Comparison of ENCODE assay signal across 26 cellular contexts in genomic region chr4:4821577-4821976, GRCh38. TPM values are rescaled to one million over a fixed set of nuclear protein-coding genes. Genes with fewer than 3 reads are reported as not detected.
"Had no signal": no experiment of that assay in that cellular context is flagged by ENCODE, and none has a peak within 500 bp of the region (broad histone marks: within the 10 kb centered on the region; RNA-seq: fewer than 3 reads in every experiment).

No MANE protein-coding gene starts in this region.

- H3K36me3 ChIP-seq: esophagus squamous epithelium, gastrocnemius medialis, heart right ventricle, left lung, lower lobe of right lung had no signal

- H3K27ac Mint-ChIP-seq: mesothelial cell of epicardium had no signal

- H3K4me1 ChIP-seq: esophagus squamous epithelium, gastrocnemius medialis, heart right ventricle, left lung, lower lobe of right lung had no signal

- H3K4me3 Mint-ChIP-seq: mesothelial cell of epicardium had no signal

- DNase-seq: dermis blood vessel endothelial cell; dorsolateral prefrontal cortex; effector CD4-positive, alpha-beta T cell; effector memory CD4-positive, alpha-beta T cell; erythroblast; esophagus squamous epithelium; foreskin fibroblast; foreskin melanocyte; gastrocnemius medialis; glutamatergic neuron; head of caudate nucleus; heart right ventricle; hippocampal formation; left cardiac atrium; left lung; left ventricle myocardium superior; lower lobe of right lung; mesenchymal stem cell; mucosa of descending colon had no signal

- ATAC-seq: esophagus mucosa, gastrocnemius medialis, heart right ventricle, left cardiac atrium, left lung, left ventricle myocardium superior, lower lobe of right lung, mucosa of descending colon had no signal

- H3K4me3 ChIP-seq: coronary artery, dorsolateral prefrontal cortex, esophagus squamous epithelium, gastrocnemius medialis, heart right ventricle, left lung, lower lobe of right lung, mucosa of descending colon had no signal

- H3K27ac ChIP-seq: coronary artery, epithelial cell of prostate, esophagus squamous epithelium, gastrocnemius medialis, heart right ventricle, left lung, lower lobe of right lung had no signal

- H3K9me3 ChIP-seq: gastrocnemius medialis, lower lobe of right lung, mucosa of descending colon had no signal

- FAIRE-seq: colon, islet of Langerhans, keratinocyte had no signal

- H3K27me3 ChIP-seq: dorsolateral prefrontal cortex had no signal

RNA-seq across cellular contexts. Expression of gene MSX1, which starts 37.9 kb away (rescaled TPM):
- polyA plus RNA-seq: keratinocyte had no signal
